8 cellular contexts compared by ENCODE assay signal in the genomic region with DNA sequence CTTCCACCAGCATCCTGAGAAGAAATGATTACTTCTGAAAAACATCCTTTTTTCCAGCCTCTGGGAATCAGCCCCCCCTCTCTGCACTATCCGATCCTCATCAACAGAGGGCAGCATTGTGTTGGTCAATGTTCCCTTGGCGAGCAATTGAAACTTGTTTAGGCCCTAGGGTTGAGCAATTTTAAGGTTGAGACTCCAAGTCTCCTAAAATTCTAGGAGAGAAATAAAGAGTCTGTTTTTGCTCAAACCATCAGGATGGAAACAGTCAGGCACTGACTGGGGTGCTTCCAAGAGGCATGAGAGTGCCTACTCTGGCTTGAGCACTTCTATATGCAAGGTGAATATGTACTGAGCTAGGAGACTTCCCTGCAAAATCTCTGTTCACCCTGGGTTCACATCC.
DNase-seq lines count a peak whose midpoint lies in the region; ATAC-seq and TF ChIP-seq lines count a peak whose summit lies in the region.

No MANE protein-coding gene starts in this region.

- DNase-seq in DMS114 treated with DMSO at 0.1 percent for 48 hours (lab: John Stamatoyannopoulos, UW; ENCODE audit: unreplicated experiment) (peak; percentile 14), NCI-H774 (lab: John Stamatoyannopoulos, UW) (peak; percentile 5), brain microvascular endothelial cell (peak; percentile 55), iris pigment epithelial cell (ENCODE audit: low read depth) (peak; percentile 49), NCI-H524 treated with DMSO at 0.1 percent for 48 hours (lab: John Stamatoyannopoulos, UW) (no peak)
- DNase-seq in stimulated activated naive CD8-positive, alpha-beta T cell treated with anti-CD3 and anti-CD28 coated beads, Interleukin-15, amount 100 ng/mL, for 72 hours = no peak

- peak overlapping the region; percentile 18 to 26 for H3K4me3 Mint-ChIP-seq in stimulated activated naive CD8-positive, alpha-beta T cell treated with anti-CD3 and anti-CD28 coated beads, Interleukin-15, amount 100 ng/mL, for 72 hours

- no peaks in the 10 kb centered on the region for H3K27me3 ChIP-seq in brain microvascular endothelial cell (replicated peaks)

- no peaks in the 10 kb centered on the region for H3K27me3 Mint-ChIP-seq in stimulated activated naive CD8-positive, alpha-beta T cell treated with anti-CD3 and anti-CD28 coated beads, Interleukin-15, amount 100 ng/mL, for 72 hours

- H3K27ac ChIP-seq in brain microvascular endothelial cell = no peak overlapping the region

- H3K4me1 Mint-ChIP-seq in stimulated activated naive CD8-positive, alpha-beta T cell treated with anti-CD3 and anti-CD28 coated beads, Interleukin-15, amount 100 ng/mL, for 72 hours = peaks cover 93% of the 10 kb centered on the region

- H3K27ac Mint-ChIP-seq in stimulated activated naive CD8-positive, alpha-beta T cell treated with anti-CD3 and anti-CD28 coated beads, Interleukin-15, amount 100 ng/mL, for 72 hours = peak overlapping the region; percentile 12 to 95

- no peaks in the 10 kb centered on the region for H3K9me3 Mint-ChIP-seq in stimulated activated naive CD8-positive, alpha-beta T cell treated with anti-CD3 and anti-CD28 coated beads, Interleukin-15, amount 100 ng/mL, for 72 hours

- in situ Hi-C loops in brain microvascular endothelial cell (cut with HindIII; ENCODE audit: low pct_ligation_motif_present, low sequenced_read_pairs) = no loop called here

- no peaks in the 10 kb centered on the region for H3K36me3 ChIP-seq in brain microvascular endothelial cell (replicated peaks)

- ATAC-seq in GM19023 (IDR thresholded peaks at IDR 0.05; ENCODE audit: unreplicated experiment) (peak; percentile 61), HG03095 (IDR thresholded peaks at IDR 0.05; ENCODE audit: unreplicated experiment) (peak; percentile 48)
- ATAC-seq in stimulated activated naive CD8-positive, alpha-beta T cell treated with anti-CD3 and anti-CD28 coated beads, Interleukin-15, amount 100 ng/mL, for 72 hours = no peak

- no peak overlapping the region for H3K4me3 ChIP-seq in brain microvascular endothelial cell (ENCODE audit: low read depth, low read length)

- TF ChIP-seq CTCF in brain microvascular endothelial cell (IDR thresholded peaks at IDR 0.05; ENCODE audit: low read depth, low read length, missing control alignments) = peak; percentile 96

Comparison
In these comparisons a context has a peak if more than half of its experiments do, and no peak if none do; other contexts are left out.
1. DNase-seq: peak in DMS114 treated with DMSO at 0.1 percent for 48 hours (single experiment), NCI-H774 (single experiment), brain microvascular endothelial cell (single experiment) and iris pigment epithelial cell (single experiment); none in stimulated activated naive CD8-positive, alpha-beta T cell treated with anti-CD3 and anti-CD28 coated beads, Interleukin-15, amount 100 ng/mL, for 72 hours (0 of 2) and NCI-H524 treated with DMSO at 0.1 percent for 48 hours (single experiment).